In genomic region chrX:154478728-154479622, GRCh38 we compare ENCODE assay signal across 8 cellular contexts. TPM values are rescaled to one million over a fixed set of nuclear protein-coding genes. Genes with fewer than 3 reads are reported as not detected.
DNase-seq lines count a peak whose midpoint lies in the region; FAIRE-seq and TF ChIP-seq lines count a peak whose summit lies in the region.

LAGE3 (minus strand) TSS chrX:154479281; CDS start chrX:154478915, 366 bp downstream.

- TF ChIP-seq CTCF in MM.1S (IDR thresholded peaks at IDR 0.05; ENCODE audit: low read length): no peak

- peak within 1 kb of the TSS; percentile 72 for H2AFZ ChIP-seq in MM.1S (ENCODE audit: low read length)

- H3K27me3 ChIP-seq in HAP-1 (ENCODE audit: low read depth) (no peaks in the 10 kb centered on the region), MM.1S (replicated peaks; ENCODE audit: insufficient read depth, low read length) (no peaks in the 10 kb centered on the region), SJSA1 (replicated peaks) (no peaks in the 10 kb centered on the region)

- peaks cover 12% of the 10 kb centered on the region for H3K4me1 ChIP-seq in HAP-1
- no peaks in the 10 kb centered on the region for H3K4me1 ChIP-seq in MM.1S (ENCODE audit: low read length)
- peaks cover 10% of the 10 kb centered on the region for H3K4me1 ChIP-seq in SJSA1 (replicated peaks)

- H3K36me3 ChIP-seq in HAP-1 (replicated peaks) (peaks cover 9% of the 10 kb centered on the region), MM.1S (replicated peaks; ENCODE audit: insufficient read depth, low read length) (no peaks in the 10 kb centered on the region), SJSA1 (peaks cover 4% of the 10 kb centered on the region)

- peak; percentile 80 for FAIRE-seq in G401.6 (lab: Jason Lieb, UNC)
- no peak for FAIRE-seq in frontal cortex (lab: Jason Lieb, UNC)

- peak within 1 kb of the TSS; percentile 61 for H3K9ac ChIP-seq in MM.1S (ENCODE audit: low read length)

- H3K27ac ChIP-seq in MM.1S (ENCODE audit: low read length): peak within 1 kb of the TSS; percentile 87
- H3K27ac ChIP-seq in SJSA1: no peak within 1 kb of the TSS; the same call in 1 of the 2 replicates
- H3K27ac ChIP-seq in substantia nigra (ENCODE audit: low read depth, low read length, poor library complexity, severe bottlenecking): peak within 1 kb of the TSS; percentile 84

- no peaks in the 10 kb centered on the region for H3K79me2 ChIP-seq in MM.1S (ENCODE audit: low read length)

- H3K4me2 ChIP-seq in MM.1S (ENCODE audit: low read depth, low read length): peak within 1 kb of the TSS; percentile 81

- H3K4me3 ChIP-seq in HAP-1: peak within 1 kb of the TSS; percentile 47
- H3K4me3 ChIP-seq in MM.1S (ENCODE audit: low read length): peak within 1 kb of the TSS; percentile 47
- H3K4me3 ChIP-seq in SJSA1: peak within 1 kb of the TSS; percentile 49

- no peaks in the 10 kb centered on the region for H3F3A ChIP-seq in MM.1S (ENCODE audit: insufficient read depth, low read length)

- H3K9me3 ChIP-seq in HAP-1 (no peaks in the 10 kb centered on the region), MM.1S (replicated peaks; ENCODE audit: insufficient read depth, low read length) (no peaks in the 10 kb centered on the region), SJSA1 (replicated peaks) (no peaks in the 10 kb centered on the region)

- DNase-seq in HAP-1 (ENCODE audit: low spot score in 2 of 2) (peak; percentile 85 to 99), MM.1S (peak; percentile 87), SJSA1 (ENCODE audit: low read depth in 1 of 2, low spot score in 2 of 2) (peak; percentile 69 to 91), frontal cortex (ENCODE audit: low spot score in 2 of 2) (peak; percentile 93), non-pigmented ciliary epithelial cell (ENCODE audit: low read depth) (peak; percentile 26), substantia nigra (lab: John Stamatoyannopoulos, UW) (peak; percentile 45 to 94 (median 83))
- DNase-seq in activated naive CD4-positive, alpha-beta T cell (lab: John Stamatoyannopoulos, UW): peak; percentile 79 to 92 (median 86)

- in situ Hi-C loops in HAP-1 (cut with MboI; ENCODE audit: low sequenced_read_pairs): no loop called here

- no peaks in the 10 kb centered on the region for H3K9me2 ChIP-seq in MM.1S (replicated peaks; ENCODE audit: insufficient read depth, low read length)

- no peaks in the 10 kb centered on the region for H4K20me1 ChIP-seq in MM.1S (ENCODE audit: insufficient read depth, low read length)

RNA-seq across cellular contexts. Expression of gene LAGE3, which starts in this region (rescaled TPM):
- 42.5 and 47.7 TPM in 2 replicates for total RNA-seq in SJSA1 (2014; rRNA removed; shearing (Covaris generic))
- total RNA-seq in frontal cortex: 13.5 TPM

Comparison
In these comparisons a context has a peak if more than half of its experiments do, and no peak if none do; other contexts are left out.
1. DNase-seq: peak in every context shown above with its lines; median percentile 93 in frontal cortex; 92 in HAP-1; 87 in MM.1S; 86 in activated naive CD4-positive, alpha-beta T cell; 83 in substantia nigra; 80 in SJSA1; 26 in non-pigmented ciliary epithelial cell.